8 cellular contexts compared by ENCODE assay signal in genomic region chr5:90932052-90932699, GRCh38.
DNase-seq lines count a peak whose midpoint lies in the region; ATAC-seq and TF ChIP-seq lines count a peak whose summit lies in the region.

No MANE protein-coding gene starts in this region.

- no peak overlapping the region for H3K4me3 ChIP-seq in fibroblast of mammary gland (ENCODE audit: control insufficient read depth, low read depth, low read length)

- DNase-seq in COR-L47 (lab: John Stamatoyannopoulos, UW) = peak; percentile 55
- peak; percentile 69 for DNase-seq in fibroblast of mammary gland (ENCODE audit: low read depth)
- peak; percentile 40 for DNase-seq in nephron progenitor cell
- no peak for DNase-seq in activated effector memory CD4-positive, alpha-beta T cell treated with Interleukin-2 at 50 U/mL for 16 hours

- ATAC-seq in GM18873 (IDR thresholded peaks at IDR 0.05; ENCODE audit: low FRiP score, unreplicated experiment) (peak; percentile 60), HG03565 (IDR thresholded peaks at IDR 0.05; ENCODE audit: unreplicated experiment) (no peak)

- peak overlapping the region; percentile 55 for H3K27ac ChIP-seq in VCaP

- H3K9me3 Mint-ChIP-seq in nephron progenitor cell = peaks cover 36% of the 10 kb centered on the region

- H3K4me1 Mint-ChIP-seq in nephron progenitor cell = peaks cover 49% of the 10 kb centered on the region

- peaks cover 55% of the 10 kb centered on the region for H3K36me3 Mint-ChIP-seq in nephron progenitor cell (ENCODE audit: low read depth)

- peak; percentile 82 for TF ChIP-seq CTCF in LNCAP (IDR thresholded peaks at IDR 0.05)
- TF ChIP-seq CTCF in VCaP (conservative IDR thresholded peaks at IDR 0.05) = peak; percentile 79
- peak; percentile 87 for TF ChIP-seq CTCF in fibroblast of mammary gland (conservative IDR thresholded peaks at IDR 0.05; ENCODE audit: control insufficient read depth, insufficient read depth, low read depth, low read length)
- TF ChIP-seq CTCF in nephron progenitor cell (IDR thresholded peaks at IDR 0.05) = peak; percentile 77

- no peaks in the 10 kb centered on the region for H3K27me3 Mint-ChIP-seq in nephron progenitor cell (ENCODE audit: low read depth, poor library complexity)

- H3K4me3 Mint-ChIP-seq in nephron progenitor cell = peak overlapping the region; percentile 24

- peak overlapping the region; percentile 56 for H3K27ac Mint-ChIP-seq in nephron progenitor cell
